In the genomic region with DNA sequence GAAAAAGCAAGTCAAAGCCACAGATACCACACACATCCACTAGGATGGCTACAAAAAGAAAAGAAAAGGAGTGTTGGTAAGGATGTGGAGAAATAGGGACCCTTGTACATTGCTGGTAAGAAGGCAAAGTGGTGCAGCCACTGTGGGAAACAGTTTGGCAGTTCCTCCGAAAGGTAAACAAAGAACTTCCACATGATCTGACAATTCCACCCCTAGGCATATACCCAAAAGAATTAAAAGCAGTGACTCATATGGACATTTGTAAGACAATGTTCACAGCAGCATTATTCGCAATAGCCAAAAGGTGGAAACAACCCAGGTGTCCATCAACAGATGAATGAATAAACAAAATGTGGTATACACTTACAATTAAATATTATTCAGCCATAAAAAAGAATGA, we compare ENCODE assay signal across 24 cellular contexts. TPM values are rescaled to one million over a fixed set of nuclear protein-coding genes. Genes with fewer than 3 reads are reported as not detected.
DNase-seq lines count a peak whose midpoint lies in the region; ATAC-seq, FAIRE-seq and TF ChIP-seq lines count a peak whose summit lies in the region.
"Had no signal": no experiment of that assay in that cellular context is flagged by ENCODE, and none has a peak within 500 bp of the region (broad histone marks: within the 10 kb centered on the region; RNA-seq: fewer than 3 reads in every experiment).

No MANE protein-coding gene starts in this region.

- WGBS in HepG2 (ENCODE audit: low lambda C conversion rate) = 95% methylated on average over 2 of the region's 2 CpGs

- peaks cover 48% of the 10 kb centered on the region for H3K4me1 ChIP-seq in HepG2 (ENCODE audit: insufficient read depth, low read length)
- H3K4me1 ChIP-seq: thyroid gland had no signal

- no peak for FAIRE-seq in HepG2 (lab: Jason Lieb, UNC)
- FAIRE-seq: frontal cortex had no signal

- H3K4me2 ChIP-seq in HepG2 (ENCODE audit: low read depth, low read length) = no peak overlapping the region

- H3K4me3 ChIP-seq in astrocyte of the cerebellum (ENCODE audit: low read depth, low read length) (no peak overlapping the region), HepG2 (replicated peaks in 1 of 3; ENCODE audit: insufficient read depth in 1 of 3, low read depth in 2 of 3, low read length in 3 of 3) (no peak overlapping the region)
- H3K4me3 ChIP-seq: thyroid gland had no signal

- intact Hi-C loops in HepG2 (cut with micrococcal nuclease; ENCODE audit: unreplicated experiment) = no loop called here

- H4K20me1 ChIP-seq in HepG2 (ENCODE audit: insufficient read depth, low read length) = no peaks in the 10 kb centered on the region

- BruUV-seq in HepG2 (replicated peaks; lab: Mats Ljungman, UMichigan) = no TSS peak

- peaks cover 5 to 30% of the 10 kb centered on the region in 2 experiments for H3K36me3 ChIP-seq in HepG2 (replicated peaks in 1 of 2; ENCODE audit: control insufficient read depth in 1 of 2, insufficient read depth in 2 of 2, low read length in 2 of 2)
- H3K36me3 ChIP-seq: thyroid gland had no signal

- POLR2A ChIA-PET in HepG2 (lab: Yijun Ruan, JAX) = no interaction called here

- TF ChIP-seq CTCF in astrocyte of the cerebellum (IDR thresholded peaks at IDR 0.05; ENCODE audit: low read depth, low read length, missing control alignments) (peak; percentile 21), HepG2 (CRISPR knock-in tag; IDR thresholded peaks at IDR 0.05) (no peak)

- no peak overlapping the region for H3K9ac ChIP-seq in HepG2 (ENCODE audit: insufficient read depth, low read depth, low read length)

- no peaks in the 10 kb centered on the region for H3K9me3 ChIP-seq in HepG2 (ENCODE audit: low read length)
- H3K9me3 ChIP-seq: thyroid gland had no signal

- no peaks in the 10 kb centered on the region for H3K27me3 ChIP-seq in HepG2 (ENCODE audit: control insufficient read depth in 1 of 2, insufficient read depth in 2 of 2, low read length in 2 of 2)
- H3K27me3 ChIP-seq: thyroid gland had no signal

- no peak for TF ChIP-seq RAD21 in HepG2 (CRISPR knock-in tag; IDR thresholded peaks at IDR 0.05)

- in situ Hi-C loops in astrocyte of the cerebellum (cut with HindIII; ENCODE audit: low sequenced_read_pairs) (loop anchor here (25.0 kb wide), 1 partner anchor 116 kb away; the partner anchor contains the start of genes CAMKV and TRAIP), HepG2 (cut with HindIII; ENCODE audit: extremely low pct_ligation_motif_present, low pct_unique_long_range_greater_than_20kb) (no loop called here)

- ATAC-seq in HepG2 (no peak), HG03469 (IDR thresholded peaks at IDR 0.05; ENCODE audit: unreplicated experiment) (no peak)
- ATAC-seq: stimulated activated naive B cell treated with anti-CD40 and anti-IgM and Interleukin-4, amounts not matched to agents 10 μg/mL and 1 μg/mL and 100 μg/mL, for 72 hours had no signal

- CTCF ChIA-PET in HepG2 (lab: Yijun Ruan, JAX; ENCODE audit: low intra/inter-chr PET ratio, low total read pairs) = no interaction called here

- H3K27ac ChIP-seq in HepG2 (ENCODE audit: extremely low read length, insufficient read depth, low read length) = no peak overlapping the region
- H3K27ac ChIP-seq: 22Rv1, thyroid gland had no signal

- peak; percentile 15 for DNase-seq in activated CD8-positive, alpha-beta memory T cell treated with anti-CD3 and anti-CD28 coated beads, Interleukin-2, amount 50 U/mL, for 48 hours
- DNase-seq in activated CD8-positive, alpha-beta memory T cell treated with anti-CD3 and anti-CD28 coated beads for 24 hours = no peak
- DNase-seq in astrocyte of the cerebellum (ENCODE audit: low read depth) (peak; percentile 94), fibroblast of peridontal ligament (ENCODE audit: extremely low read depth) (peak; percentile 62), stromal cell of bone marrow (ENCODE audit: low read depth) (peak; percentile 49), SKM-1 (lab: John Stamatoyannopoulos, UW; ENCODE audit: unreplicated experiment) (no peak), HepG2 (ENCODE audit: low spot score) (no peak)
- DNase-seq: activated B cell treated with CpG ODN at 0.5 μM for 24 hours; activated naive CD8-positive, alpha-beta T cell treated with anti-CD3 and anti-CD28 coated beads for 36 hours; central memory CD4-positive, alpha-beta T cell; DMS53; effector memory CD4-positive, alpha-beta T cell; GOT3; NCI-H187; NCI-H510A; retina; SHP77; stimulated activated CD4-positive, alpha-beta T cell treated with anti-CD3 and anti-CD28 coated beads, Interleukin-15, amount 100 ng/mL, for 24 hours; stimulated activated naive B cell treated with anti-CD40 and anti-IgM and Interleukin-4, amounts not matched to agents 10 μg/mL and 1 μg/mL and 100 μg/mL, for 72 hours; thyroid gland had no signal

- no peak for TF ChIP-seq POLR2A in HepG2 (IDR thresholded peaks at IDR 0.05; ENCODE audit: insufficient read depth in 1 of 2, low read depth in 2 of 2, low read length in 2 of 2)

- TF ChIP-seq EP300 in HepG2 (IDR thresholded peaks at IDR 0.05; ENCODE audit: low read depth in 2 of 2, low read length in 2 of 2) = no peak
- TF ChIP-seq EP300 in HepG2 (CRISPR knock-in tag; IDR thresholded peaks at IDR 0.05; ENCODE audit: borderline replicate concordance) = no peak

- no peak overlapping the region for H2AFZ ChIP-seq in HepG2 (ENCODE audit: low read length)

- peaks cover 43% of the 10 kb centered on the region for H3K79me2 ChIP-seq in HepG2 (ENCODE audit: insufficient read depth, low read length)

RNA-seq across cellular contexts. Expression of gene GMPPB, which starts 22.2 kb away (rescaled TPM):
- total RNA-seq in HepG2 (2016; rRNA removed; fragmentation: Illumina TruSeq; extraction: Trizol) = 21.7 and 23.1 TPM in 2 replicates
- total RNA-seq in HepG2 (2016; cell fraction: cytosol; rRNA removed; fragmentation: Illumina TruSeq; extraction: Trizol; ENCODE audit: low read depth) = 3.9 and 5.4 TPM in 2 replicates
- total RNA-seq in HepG2 (2016; cell fraction: insoluble cytoplasmic fraction; rRNA removed; fragmentation: Illumina TruSeq; extraction: Trizol) = 21.2 and 23.8 TPM in 2 replicates
- total RNA-seq in HepG2 (2016; cell fraction: membrane; rRNA removed; fragmentation: Illumina TruSeq; extraction: Trizol) = 7.3 and 8.9 TPM in 2 replicates
- 14.9 and 16.7 TPM in 2 replicates for total RNA-seq in HepG2 (2016; cell fraction: nucleus; rRNA removed; fragmentation: Illumina TruSeq; extraction: Trizol)
- polyA plus RNA-seq in HepG2 (2011; rRNA removed) = 6.5 and 9.1 TPM in 2 replicates
- polyA plus RNA-seq in HepG2 (2011; cell fraction: cytosol; rRNA removed) = 6.3 and 8.4 TPM in 2 replicates
- 15.5 and 21.5 TPM in 2 replicates for polyA plus RNA-seq in HepG2 (2011; cell fraction: nucleus; rRNA removed)
- 4.8 and 5.8 TPM in 2 replicates for polyA plus RNA-seq in HepG2 (2012)
- polyA plus RNA-seq in HepG2 (2016; cell fraction: cytosol; fragmentation: Illumina TruSeq; extraction: Trizol; ENCODE audit: low read depth) = 3.3 and 3.7 TPM in 2 replicates
- 17.8 and 18.8 TPM in 2 replicates for polyA plus RNA-seq in HepG2 (2016; cell fraction: insoluble cytoplasmic fraction; fragmentation: Illumina TruSeq; extraction: Trizol; ENCODE audit: low read depth)
- 4.7 and 5.8 TPM in 2 replicates for polyA plus RNA-seq in HepG2 (2016; cell fraction: membrane; fragmentation: Illumina TruSeq; extraction: Trizol; ENCODE audit: low read depth)
- 23.9 and 25.9 TPM in 2 replicates for polyA plus RNA-seq in HepG2 (2016; cell fraction: nucleus; fragmentation: Illumina TruSeq; extraction: Trizol; ENCODE audit: insufficient read depth, low read depth)
- polyA minus RNA-seq in HepG2 (2011; rRNA and poly(A)+ RNA removed; ENCODE audit: low replicate concordance) = 21.4 and 30.7 TPM in 2 replicates
- polyA minus RNA-seq in HepG2 (2011; cell fraction: cytosol; rRNA and poly(A)+ RNA removed) = 4.2 and 5.6 TPM in 2 replicates
- polyA minus RNA-seq in HepG2 (2011; cell fraction: nucleus; rRNA and poly(A)+ RNA removed) = 12.6 and 20.3 TPM in 2 replicates

RNA-seq across cellular contexts. Expression of gene AMIGO3, which starts 26.5 kb away (rescaled TPM):
- 0.35 TPM in 1 of 2 replicates, not detected in the other for total RNA-seq in HepG2 (2016; rRNA removed; fragmentation: Illumina TruSeq; extraction: Trizol)
- 0.18 and 0.51 TPM in 2 replicates for total RNA-seq in HepG2 (2016; cell fraction: cytosol; rRNA removed; fragmentation: Illumina TruSeq; extraction: Trizol; ENCODE audit: low read depth)
- total RNA-seq in HepG2 (2016; cell fraction: insoluble cytoplasmic fraction; rRNA removed; fragmentation: Illumina TruSeq; extraction: Trizol) = 0.13 and 0.45 TPM in 2 replicates
- 0.19 TPM in 1 of 2 replicates, not detected in the other for total RNA-seq in HepG2 (2016; cell fraction: membrane; rRNA removed; fragmentation: Illumina TruSeq; extraction: Trizol)
- not detected in 2 replicates for total RNA-seq in HepG2 (2016; cell fraction: nucleus; rRNA removed; fragmentation: Illumina TruSeq; extraction: Trizol)
- polyA plus RNA-seq in HepG2 (2011; rRNA removed) = 0.21 TPM in 1 of 2 replicates, not detected in the other
- 0.03 and 0.07 TPM in 2 replicates for polyA plus RNA-seq in HepG2 (2011; cell fraction: cytosol; rRNA removed)
- 3.1 and 7.8 TPM in 2 replicates for polyA plus RNA-seq in HepG2 (2011; cell fraction: nucleus; rRNA removed)
- 0.36 TPM in 1 of 2 replicates, not detected in the other for polyA plus RNA-seq in HepG2 (2012)
- polyA plus RNA-seq in HepG2 (2016; cell fraction: cytosol; fragmentation: Illumina TruSeq; extraction: Trizol; ENCODE audit: low read depth) = 0.40 and 0.44 TPM in 2 replicates
- 0.73 and 0.79 TPM in 2 replicates for polyA plus RNA-seq in HepG2 (2016; cell fraction: insoluble cytoplasmic fraction; fragmentation: Illumina TruSeq; extraction: Trizol; ENCODE audit: low read depth)
- polyA plus RNA-seq in HepG2 (2016; cell fraction: membrane; fragmentation: Illumina TruSeq; extraction: Trizol; ENCODE audit: low read depth) = 0.40 and 0.43 TPM in 2 replicates
- 0.53 and 1.7 TPM in 2 replicates for polyA plus RNA-seq in HepG2 (2016; cell fraction: nucleus; fragmentation: Illumina TruSeq; extraction: Trizol; ENCODE audit: insufficient read depth, low read depth)
- 1.8 and 3.5 TPM in 2 replicates for polyA minus RNA-seq in HepG2 (2011; rRNA and poly(A)+ RNA removed; ENCODE audit: low replicate concordance)
- 0.26 and 0.30 TPM in 2 replicates for polyA minus RNA-seq in HepG2 (2011; cell fraction: cytosol; rRNA and poly(A)+ RNA removed)
- polyA minus RNA-seq in HepG2 (2011; cell fraction: nucleus; rRNA and poly(A)+ RNA removed) = 0.75 and 2.1 TPM in 2 replicates
- total RNA-seq: activated B cell treated with CpG ODN at 0.5 μM for 24 hours; activated naive CD8-positive, alpha-beta T cell treated with anti-CD3 and anti-CD28 coated beads for 36 hours; frontal cortex had no signal

RNA-seq across cellular contexts. Expression of gene IP6K1, which starts 40.4 kb away (rescaled TPM):
- 17.7 and 20.0 TPM in 2 replicates for total RNA-seq in HepG2 (2016; rRNA removed; fragmentation: Illumina TruSeq; extraction: Trizol)
- 2.3 and 2.4 TPM in 2 replicates for total RNA-seq in HepG2 (2016; cell fraction: cytosol; rRNA removed; fragmentation: Illumina TruSeq; extraction: Trizol; ENCODE audit: low read depth)
- 18.9 TPM in 2 replicates for total RNA-seq in HepG2 (2016; cell fraction: insoluble cytoplasmic fraction; rRNA removed; fragmentation: Illumina TruSeq; extraction: Trizol)
- total RNA-seq in HepG2 (2016; cell fraction: membrane; rRNA removed; fragmentation: Illumina TruSeq; extraction: Trizol) = 10.5 and 11.3 TPM in 2 replicates
- total RNA-seq in HepG2 (2016; cell fraction: nucleus; rRNA removed; fragmentation: Illumina TruSeq; extraction: Trizol) = 14.7 and 20.3 TPM in 2 replicates
- polyA plus RNA-seq in HepG2 (2011; rRNA removed) = 29.7 and 38.8 TPM in 2 replicates
- polyA plus RNA-seq in HepG2 (2011; cell fraction: cytosol; rRNA removed) = 15.7 and 20.5 TPM in 2 replicates
- 37.9 and 43.4 TPM in 2 replicates for polyA plus RNA-seq in HepG2 (2011; cell fraction: nucleus; rRNA removed)
- 17.1 and 20.6 TPM in 2 replicates for polyA plus RNA-seq in HepG2 (2012)
- polyA plus RNA-seq in HepG2 (2016; cell fraction: cytosol; fragmentation: Illumina TruSeq; extraction: Trizol; ENCODE audit: low read depth) = 1.5 and 2.0 TPM in 2 replicates
- polyA plus RNA-seq in HepG2 (2016; cell fraction: insoluble cytoplasmic fraction; fragmentation: Illumina TruSeq; extraction: Trizol; ENCODE audit: low read depth) = 13.9 and 19.8 TPM in 2 replicates
- 6.2 and 7.7 TPM in 2 replicates for polyA plus RNA-seq in HepG2 (2016; cell fraction: membrane; fragmentation: Illumina TruSeq; extraction: Trizol; ENCODE audit: low read depth)
- 23.1 and 24.9 TPM in 2 replicates for polyA plus RNA-seq in HepG2 (2016; cell fraction: nucleus; fragmentation: Illumina TruSeq; extraction: Trizol; ENCODE audit: insufficient read depth, low read depth)
- 99.3 and 116 TPM in 2 replicates for polyA minus RNA-seq in HepG2 (2011; rRNA and poly(A)+ RNA removed; ENCODE audit: low replicate concordance)
- polyA minus RNA-seq in HepG2 (2011; cell fraction: cytosol; rRNA and poly(A)+ RNA removed) = 24.3 and 30.4 TPM in 2 replicates
- polyA minus RNA-seq in HepG2 (2011; cell fraction: nucleus; rRNA and poly(A)+ RNA removed) = 29.6 and 33.9 TPM in 2 replicates

RNA-seq across cellular contexts. Expression of gene CDHR4, which starts 53.7 kb away (rescaled TPM):
- not detected in 2 replicates for total RNA-seq in HepG2 (2016; rRNA removed; fragmentation: Illumina TruSeq; extraction: Trizol)
- total RNA-seq in HepG2 (2016; cell fraction: cytosol; rRNA removed; fragmentation: Illumina TruSeq; extraction: Trizol; ENCODE audit: low read depth) = not detected in 2 replicates
- total RNA-seq in HepG2 (2016; cell fraction: insoluble cytoplasmic fraction; rRNA removed; fragmentation: Illumina TruSeq; extraction: Trizol) = not detected in 2 replicates
- not detected in 2 replicates for total RNA-seq in HepG2 (2016; cell fraction: membrane; rRNA removed; fragmentation: Illumina TruSeq; extraction: Trizol)
- total RNA-seq in HepG2 (2016; cell fraction: nucleus; rRNA removed; fragmentation: Illumina TruSeq; extraction: Trizol) = not detected in 2 replicates
- 0.21 and 0.26 TPM in 2 replicates for polyA plus RNA-seq in HepG2 (2011; rRNA removed)
- polyA plus RNA-seq in HepG2 (2011; cell fraction: cytosol; rRNA removed) = 0.08 TPM in 1 of 2 replicates, not detected in the other
- 0.98 and 1.7 TPM in 2 replicates for polyA plus RNA-seq in HepG2 (2011; cell fraction: nucleus; rRNA removed)
- not detected in 2 replicates for polyA plus RNA-seq in HepG2 (2012)
- not detected in 2 replicates for polyA plus RNA-seq in HepG2 (2016; cell fraction: cytosol; fragmentation: Illumina TruSeq; extraction: Trizol; ENCODE audit: low read depth)
- not detected in 2 replicates for polyA plus RNA-seq in HepG2 (2016; cell fraction: insoluble cytoplasmic fraction; fragmentation: Illumina TruSeq; extraction: Trizol; ENCODE audit: low read depth)
- not detected in 2 replicates for polyA plus RNA-seq in HepG2 (2016; cell fraction: membrane; fragmentation: Illumina TruSeq; extraction: Trizol; ENCODE audit: low read depth)
- 0.17 TPM in 1 of 2 replicates, not detected in the other for polyA plus RNA-seq in HepG2 (2016; cell fraction: nucleus; fragmentation: Illumina TruSeq; extraction: Trizol; ENCODE audit: insufficient read depth, low read depth)
- 0.40 TPM in 1 of 2 replicates, not detected in the other for polyA minus RNA-seq in HepG2 (2011; rRNA and poly(A)+ RNA removed; ENCODE audit: low replicate concordance)
- polyA minus RNA-seq in HepG2 (2011; cell fraction: cytosol; rRNA and poly(A)+ RNA removed) = not detected in 2 replicates
- polyA minus RNA-seq in HepG2 (2011; cell fraction: nucleus; rRNA and poly(A)+ RNA removed) = 0.26 TPM in 1 of 2 replicates, not detected in the other
- total RNA-seq: activated B cell treated with CpG ODN at 0.5 μM for 24 hours, frontal cortex, mononuclear cell, thyroid gland had no signal

RNA-seq across cellular contexts. Expression of gene RNF123, which starts 56.6 kb away (rescaled TPM):
- total RNA-seq in HepG2 (2016; rRNA removed; fragmentation: Illumina TruSeq; extraction: Trizol) = 16.1 and 29.9 TPM in 2 replicates
- 7.6 and 8.9 TPM in 2 replicates for total RNA-seq in HepG2 (2016; cell fraction: cytosol; rRNA removed; fragmentation: Illumina TruSeq; extraction: Trizol; ENCODE audit: low read depth)
- 12.8 and 27.1 TPM in 2 replicates for total RNA-seq in HepG2 (2016; cell fraction: insoluble cytoplasmic fraction; rRNA removed; fragmentation: Illumina TruSeq; extraction: Trizol)
- total RNA-seq in HepG2 (2016; cell fraction: membrane; rRNA removed; fragmentation: Illumina TruSeq; extraction: Trizol) = 10.8 and 12.7 TPM in 2 replicates
- 28.7 and 34.7 TPM in 2 replicates for total RNA-seq in HepG2 (2016; cell fraction: nucleus; rRNA removed; fragmentation: Illumina TruSeq; extraction: Trizol)
- 82.2 and 91.9 TPM in 2 replicates for polyA plus RNA-seq in HepG2 (2011; rRNA removed)
- 37.9 and 55.2 TPM in 2 replicates for polyA plus RNA-seq in HepG2 (2011; cell fraction: cytosol; rRNA removed)
- polyA plus RNA-seq in HepG2 (2011; cell fraction: nucleus; rRNA removed) = 455 and 594 TPM in 2 replicates
- 27.9 and 34.2 TPM in 2 replicates for polyA plus RNA-seq in HepG2 (2012)
- 8.1 and 10.5 TPM in 2 replicates for polyA plus RNA-seq in HepG2 (2016; cell fraction: cytosol; fragmentation: Illumina TruSeq; extraction: Trizol; ENCODE audit: low read depth)
- polyA plus RNA-seq in HepG2 (2016; cell fraction: insoluble cytoplasmic fraction; fragmentation: Illumina TruSeq; extraction: Trizol; ENCODE audit: low read depth) = 17.1 and 25.1 TPM in 2 replicates
- polyA plus RNA-seq in HepG2 (2016; cell fraction: membrane; fragmentation: Illumina TruSeq; extraction: Trizol; ENCODE audit: low read depth) = 14.9 and 15.8 TPM in 2 replicates
- polyA plus RNA-seq in HepG2 (2016; cell fraction: nucleus; fragmentation: Illumina TruSeq; extraction: Trizol; ENCODE audit: insufficient read depth, low read depth) = 108 and 116 TPM in 2 replicates
- 88.9 and 105 TPM in 2 replicates for polyA minus RNA-seq in HepG2 (2011; rRNA and poly(A)+ RNA removed; ENCODE audit: low replicate concordance)
- polyA minus RNA-seq in HepG2 (2011; cell fraction: cytosol; rRNA and poly(A)+ RNA removed) = 26.2 and 30.5 TPM in 2 replicates
- polyA minus RNA-seq in HepG2 (2011; cell fraction: nucleus; rRNA and poly(A)+ RNA removed) = 55.9 and 56.4 TPM in 2 replicates

Comparison
In these comparisons a context has a peak if more than half of its experiments do, and no peak if none do; other contexts are left out.
1. DNase-seq: peak in activated CD8-positive, alpha-beta memory T cell treated with anti-CD3 and anti-CD28 coated beads, Interleukin-2, amount 50 U/mL, for 48 hours (single experiment), astrocyte of the cerebellum (single experiment), fibroblast of peridontal ligament (single experiment) and stromal cell of bone marrow (single experiment); none in activated CD8-positive, alpha-beta memory T cell treated with anti-CD3 and anti-CD28 coated beads for 24 hours (single experiment), SKM-1 (single experiment) and HepG2 (single experiment).